12 cellular contexts compared by ENCODE assay signal in genomic region chr4:143742834-143743233, GRCh38. TPM values are rescaled to one million over a fixed set of nuclear protein-coding genes. Genes with fewer than 3 reads are reported as not detected.
"Had no signal": no experiment of that assay in that cellular context is flagged by ENCODE, and none has a peak within 500 bp of the region (broad histone marks: within the 10 kb centered on the region; RNA-seq: fewer than 3 reads in every experiment).

No MANE protein-coding gene starts in this region.

- H3K27ac ChIP-seq: GM23248 had no signal

- DNase-seq: GM23248, GOT3, H7, H9, HCEC 1CT, HFFc6 had no signal

- H3K4me3 ChIP-seq: GM23248, GM23338, HAP-1 had no signal

- H3K9me3 ChIP-seq: HAP-1 had no signal

- H2AFZ ChIP-seq: GM23248, GM23338 had no signal

- FAIRE-seq: H1, H54 had no signal

- ATAC-seq: GM23338, HCT116 had no signal

- H3K36me3 ChIP-seq: HAP-1 had no signal

- H3K27ac Mint-ChIP-seq: GM23338, H9, HFFc6 had no signal

- H3K4me3 Mint-ChIP-seq: GM23338, H9, HFFc6 had no signal

- H3K4me1 Mint-ChIP-seq: GM23338, H9 had no signal

- H3K4me1 ChIP-seq: HAP-1 had no signal

- H3K4me2 ChIP-seq: GM23338 had no signal

- H3K9ac ChIP-seq: GM23248 had no signal

RNA-seq across cellular contexts. Expression of gene FREM3, which starts 42.4 kb away (rescaled TPM):
- total RNA-seq: GM23248, H4, H7, H9, HFFc6 had no signal
- polyA plus RNA-seq: GM23248 had no signal
